23 cellular contexts compared by ENCODE assay signal in genomic region chr4:88736264-88736663, GRCh38. TPM values are rescaled to one million over a fixed set of nuclear protein-coding genes. Genes with fewer than 3 reads are reported as not detected.
DNase-seq lines count a peak whose midpoint lies in the region; ATAC-seq and TF ChIP-seq lines count a peak whose summit lies in the region.
"Had no signal": no experiment of that assay in that cellular context is flagged by ENCODE, and none has a peak within 500 bp of the region (broad histone marks: within the 10 kb centered on the region; RNA-seq: fewer than 3 reads in every experiment).

No MANE protein-coding gene starts in this region.

- no peaks in the 10 kb centered on the region for H3K27me3 Mint-ChIP-seq in brain
- H3K27me3 Mint-ChIP-seq: activated CD4-positive, alpha-beta T cell treated with anti-CD3 and anti-CD28 coated beads, Interleukin-2, amount 10 ng/mL, durations not matched to agents 7 days and 5 days; effector memory CD8-positive, alpha-beta T cell; stimulated activated naive CD8-positive, alpha-beta T cell treated with anti-CD3 and anti-CD28 coated beads, Interleukin-15, amount 100 ng/mL, for 72 hours had no signal

- H3K9me3 ChIP-seq in parathyroid adenoma (ENCODE audit: control insufficient read depth, low read length) (no peaks in the 10 kb centered on the region), tibial artery (no peaks in the 10 kb centered on the region)
- H3K9me3 ChIP-seq: heart left ventricle, lower lobe of right lung had no signal

- peaks cover 7% of the 10 kb centered on the region for H3K79me2 ChIP-seq in parathyroid adenoma

- intact Hi-C loops in tibial artery (cut with DNase I; ENCODE audit: low total_unique reads): no loop called here

- no peaks in the 10 kb centered on the region for H3K36me3 ChIP-seq in parathyroid adenoma (ENCODE audit: control insufficient read depth, insufficient read depth, low read length)
- H3K36me3 ChIP-seq in tibial artery: peaks cover 4 to 35% (median 29%) of the 10 kb centered on the region in 3 donors

- peak overlapping the region in 3 of 5 experiments; percentile 66 to 75 (median 67) for H3K27ac Mint-ChIP-seq in brain
- H3K27ac Mint-ChIP-seq: activated CD4-positive, alpha-beta T cell treated with anti-CD3 and anti-CD28 coated beads, Interleukin-2, amount 10 ng/mL, durations not matched to agents 7 days and 5 days; GM23338 had no signal

- H3K9me3 Mint-ChIP-seq in brain: no peaks in the 10 kb centered on the region
- H3K9me3 Mint-ChIP-seq: activated CD4-positive, alpha-beta T cell treated with anti-CD3 and anti-CD28 coated beads, Interleukin-2, amount 10 ng/mL, durations not matched to agents 7 days and 5 days; CD8-positive, alpha-beta memory T cell; effector memory CD8-positive, alpha-beta T cell; GM23338; stimulated activated naive CD8-positive, alpha-beta T cell treated with anti-CD3 and anti-CD28 coated beads, Interleukin-15, amount 100 ng/mL, for 72 hours had no signal

- H3K36me3 Mint-ChIP-seq in brain: peaks cover 68% of the 10 kb centered on the region

- H3K27me3 ChIP-seq in parathyroid adenoma (ENCODE audit: control insufficient read depth, insufficient read depth, low read length) (no peaks in the 10 kb centered on the region), tibial artery (no peaks in the 10 kb centered on the region)
- H3K27me3 ChIP-seq: heart left ventricle had no signal

- H3K9ac ChIP-seq in parathyroid adenoma: no peak overlapping the region

- H3K4me1 Mint-ChIP-seq in brain: peaks cover 43% of the 10 kb centered on the region

- peak; percentile 72 for ATAC-seq in HG02870 (IDR thresholded peaks at IDR 0.05; ENCODE audit: unreplicated experiment)
- ATAC-seq in HG02623 (IDR thresholded peaks at IDR 0.05; ENCODE audit: unreplicated experiment): no peak
- no peak for ATAC-seq in HG02852 (IDR thresholded peaks at IDR 0.05; ENCODE audit: unreplicated experiment)
- ATAC-seq: effector memory CD8-positive, alpha-beta T cell; GM23338; stimulated activated naive CD8-positive, alpha-beta T cell treated with anti-CD3 and anti-CD28 coated beads, Interleukin-15, amount 100 ng/mL, for 72 hours had no signal

- H2AFZ ChIP-seq in parathyroid adenoma: no peak overlapping the region
- H2AFZ ChIP-seq: GM23338 had no signal

- H3K27ac ChIP-seq in parathyroid adenoma (peak overlapping the region; percentile 40), tibial artery (peak overlapping the region; percentile 13 to 41)
- H3K27ac ChIP-seq: lower lobe of right lung had no signal

- DNase-seq in tibial artery (no peak), NCI-H510A (lab: John Stamatoyannopoulos, UW) (no peak)
- DNase-seq: activated CD4-positive, alpha-beta T cell treated with anti-CD3 and anti-CD28 coated beads, Interleukin-2, amount 10 ng/mL, durations not matched to agents 7 days and 5 days; activated CD8-positive, alpha-beta memory T cell treated with anti-CD3 and anti-CD28 coated beads, Interleukin-2, amount 50 U/mL, for 4 hours; amniotic stem cell; CD8-positive, alpha-beta memory T cell; DND-41; effector memory CD8-positive, alpha-beta T cell; heart left ventricle; lower lobe of right lung; NCI-H1417; NCI-H526; SHP77; small intestine; stimulated activated CD4-positive, alpha-beta T cell treated with anti-CD3 and anti-CD28 coated beads, Interleukin-2, amount 100 ng/mL, for 48 hours; stimulated activated naive CD8-positive, alpha-beta T cell treated with anti-CD3 and anti-CD28 coated beads, Interleukin-15, amount 100 ng/mL, for 72 hours; T-helper 1 cell had no signal

- H3K4me3 Mint-ChIP-seq in brain: no peak overlapping the region
- H3K4me3 Mint-ChIP-seq: activated CD4-positive, alpha-beta T cell treated with anti-CD3 and anti-CD28 coated beads, Interleukin-2, amount 10 ng/mL, durations not matched to agents 7 days and 5 days; CD8-positive, alpha-beta memory T cell; effector memory CD8-positive, alpha-beta T cell; GM23338 had no signal

- no peak overlapping the region for H3K4me3 ChIP-seq in parathyroid adenoma (ENCODE audit: low read depth, low read length)
- no peak overlapping the region for H3K4me3 ChIP-seq in tibial artery
- H3K4me3 ChIP-seq: GM23338, heart left ventricle, lower lobe of right lung had no signal

- H3K4me2 ChIP-seq in parathyroid adenoma (ENCODE audit: low read length): no peak overlapping the region
- H3K4me2 ChIP-seq: GM23338 had no signal

- no peak for TF ChIP-seq CTCF in brain (conservative IDR thresholded peaks at IDR 0.05)
- no peak for TF ChIP-seq CTCF in parathyroid adenoma (IDR thresholded peaks at IDR 0.05)
- no peak for TF ChIP-seq CTCF in tibial artery (IDR thresholded peaks at IDR 0.05)

- H3K4me1 ChIP-seq in parathyroid adenoma (peaks cover 19% of the 10 kb centered on the region), tibial artery (peaks cover 0 to 63% (median 37%) of the 10 kb centered on the region in 4 donors)

RNA-seq across cellular contexts. Expression of gene NAP1L5, which starts 38.6 kb away (rescaled TPM):
- 11.4 TPM for polyA plus RNA-seq in brain (ENCODE audit: insufficient read depth, low read depth, low replicate concordance)
